ENCODE assay signal across 9 cellular contexts in genomic region chr19:45887311-45887710, GRCh38. TPM values are rescaled to one million over a fixed set of nuclear protein-coding genes. Genes with fewer than 3 reads are reported as not detected.
DNase-seq lines count a peak whose midpoint lies in the region; ATAC-seq and TF ChIP-seq lines count a peak whose summit lies in the region.
"Had no signal": no experiment of that assay in that cellular context is flagged by ENCODE, and none has a peak within 500 bp of the region (broad histone marks: within the 10 kb centered on the region; RNA-seq: fewer than 3 reads in every experiment).

No MANE protein-coding gene starts in this region.

- no peak overlapping the region for H2AK5ac ChIP-seq in mesendoderm (ENCODE audit: low read length)

- intact Hi-C loops in left ventricle myocardium inferior (cut with micrococcal nuclease) (no loop called here), Right ventricle myocardium inferior (cut with DNase I) (loop anchor here (2.0 to 5.0 kb wide), 2 partner anchors 25 to 70 kb away; partner anchors contain the start of genes RSPH6A and SYMPK), body of pancreas (cut with DNase I) (no loop called here), uterus (cut with DNase I; ENCODE audit: low total_unique reads) (no loop called here)

- H4K5ac ChIP-seq in mesendoderm (ENCODE audit: low read length), result no peak overlapping the region

- H3K79me1 ChIP-seq in mesendoderm (ENCODE audit: low read length), result peaks cover 2% of the 10 kb centered on the region

- H3K18ac ChIP-seq in mesendoderm (ENCODE audit: low read length), result no peak overlapping the region

- H3K27me3 ChIP-seq in left ventricle myocardium inferior (ENCODE audit: low read depth) (no peaks in the 10 kb centered on the region), body of pancreas (no peaks in the 10 kb centered on the region), mesendoderm (ENCODE audit: insufficient read depth, low read length, poor library complexity) (no peaks in the 10 kb centered on the region), uterus (no peaks in the 10 kb centered on the region)

- no peak overlapping the region for H2BK120ac ChIP-seq in mesendoderm (ENCODE audit: low read depth, low read length)

- H3K56ac ChIP-seq in mesendoderm (ENCODE audit: low read length), result peak overlapping the region; percentile 92

- TF ChIP-seq POLR2A in body of pancreas (IDR thresholded peaks at IDR 0.05), result no peak
- TF ChIP-seq POLR2A in uterus (IDR thresholded peaks at IDR 0.05), result no peak

- H4K8ac ChIP-seq in mesendoderm (ENCODE audit: low read depth, low read length), result peak overlapping the region; percentile 65

- DNase-seq in left ventricle myocardium inferior, result no peak
- no peak for DNase-seq in Right ventricle myocardium inferior (ENCODE audit: missing footprints)
- no peak for DNase-seq in body of pancreas
- DNase-seq in mesendoderm, result no peak
- peak; percentile 60 to 72 for DNase-seq in uterus
- no peak for DNase-seq in OCI-M2 (lab: John Stamatoyannopoulos, UW; ENCODE audit: unreplicated experiment)
- DNase-seq in DMS53 treated with DMSO at 0.1 percent for 48 hours (lab: John Stamatoyannopoulos, UW; ENCODE audit: unreplicated experiment), result no peak

- WGBS in body of pancreas, 2 donors, result 29 to 35% methylated on average over 5 of the region's 5 CpGs
- no CpG with 5 or more reads among the region's 5 CpGs for WGBS in mesendoderm (ENCODE audit: extremely low coverage, insufficient coverage, low lambda C conversion rate)

- peak overlapping the region; percentile 17 for H3K4ac ChIP-seq in mesendoderm (ENCODE audit: low read depth, low read length)

- H3K79me2 ChIP-seq in mesendoderm (ENCODE audit: control insufficient read depth, insufficient read depth, low read length), result peaks cover 5% of the 10 kb centered on the region

- peak overlapping the region; percentile 89 for H3K9ac ChIP-seq in mesendoderm (ENCODE audit: low read length)

- H3K4me2 ChIP-seq in mesendoderm (ENCODE audit: low read length), result no peak overlapping the region

- TF ChIP-seq CTCF in left ventricle myocardium inferior (IDR thresholded peaks at IDR 0.05; ENCODE audit: borderline replicate concordance) (no peak), body of pancreas (IDR thresholded peaks at IDR 0.05) (no peak), uterus (IDR thresholded peaks at IDR 0.05) (no peak)

- H3K4me3 ChIP-seq in left ventricle myocardium inferior (peak overlapping the region; percentile 91), body of pancreas (no peak overlapping the region), mesendoderm (ENCODE audit: low read length) (no peak overlapping the region), uterus (peak overlapping the region; percentile 49 to 74)

- H2BK5ac ChIP-seq in mesendoderm (ENCODE audit: low read length), result no peak overlapping the region

- H3K36me3 ChIP-seq in left ventricle myocardium inferior (peaks cover 17% of the 10 kb centered on the region), body of pancreas (replicated peaks in 1 of 2; ENCODE audit: insufficient read depth in 1 of 2, low read depth in 2 of 2) (no peaks in the 10 kb centered on the region), mesendoderm (ENCODE audit: control insufficient read depth, insufficient read depth, low read length) (no peaks in the 10 kb centered on the region), uterus (no peaks in the 10 kb centered on the region)

- no peak overlapping the region for H3K23ac ChIP-seq in mesendoderm (ENCODE audit: low read length)

- H3K4me1 ChIP-seq in left ventricle myocardium inferior (peaks cover 46% of the 10 kb centered on the region), body of pancreas (peaks cover 35% of the 10 kb centered on the region), mesendoderm (ENCODE audit: control insufficient read depth, low read depth, low read length) (peaks cover 2% of the 10 kb centered on the region), uterus (peaks cover 7 to 30% of the 10 kb centered on the region in 2 donors)

- H2BK15ac ChIP-seq in mesendoderm (replicated peaks; ENCODE audit: low read depth), result no peak overlapping the region

- peak overlapping the region; percentile 95 for H3K27ac ChIP-seq in left ventricle myocardium inferior (replicated peaks)
- peak overlapping the region; percentile 83 to 96 (median 90) for H3K27ac ChIP-seq in body of pancreas
- no peak overlapping the region for H3K27ac ChIP-seq in mesendoderm (ENCODE audit: low read depth, low read length)
- peak overlapping the region; percentile 96 for H3K27ac ChIP-seq in uterus

- H3K9me3 ChIP-seq in left ventricle myocardium inferior (replicated peaks) (no peaks in the 10 kb centered on the region), body of pancreas (no peaks in the 10 kb centered on the region), uterus (no peaks in the 10 kb centered on the region)

- ATAC-seq in Right ventricle myocardium inferior (no peak), body of pancreas (no peak), GM21447 (IDR thresholded peaks at IDR 0.05; ENCODE audit: unreplicated experiment) (no peak)

RNA-seq across cellular contexts. Expression of gene IRF2BP1, which starts 1.4 kb away (rescaled TPM):
- total RNA-seq in left ventricle myocardium inferior (18.5 TPM), Right ventricle myocardium inferior (19.9 TPM), body of pancreas (10 to 100 TPM; 24.1 to 25.1 TPM), uterus (10 to 100 TPM in 3 of 4 donors, 1 to 10 TPM in 1; 8.2 to 38.4 (median 23.3) TPM)
- polyA plus RNA-seq in mesendoderm (2013, experiment 1 of 2), result 9.0 TPM
- polyA plus RNA-seq in mesendoderm (2013, experiment 2 of 2), result 8.9 TPM

RNA-seq across cellular contexts. Expression of gene MYPOP, which starts 15.1 kb away (rescaled TPM):
- total RNA-seq in left ventricle myocardium inferior, result 16.2 TPM
- 16.0 TPM for total RNA-seq in Right ventricle myocardium inferior
- total RNA-seq in body of pancreas, result 10 to 100 TPM in 1 of 2 donors, 1 to 10 TPM in 1; 6.7 to 13.5 TPM
- polyA plus RNA-seq in mesendoderm (2013, experiment 1 of 2), result 8.9 TPM
- 8.8 TPM for polyA plus RNA-seq in mesendoderm (2013, experiment 2 of 2)
- total RNA-seq in uterus, result 10 to 100 TPM in 1 of 4 donors, 1 to 10 TPM in 2, under 1 TPM in 1; 0.62 to 13.2 (median 2.8) TPM

RNA-seq across cellular contexts. Expression of gene FOXA3, which starts 23.2 kb away (rescaled TPM):
- total RNA-seq in left ventricle myocardium inferior (not detected), Right ventricle myocardium inferior (not detected), body of pancreas (10 to 100 TPM in 1 of 2 donors, 1 to 10 TPM in 1; 3.0 to 16.3 TPM), uterus (not detected)
- 12.9 TPM for polyA plus RNA-seq in mesendoderm (2013, experiment 1 of 2)
- 13.3 TPM for polyA plus RNA-seq in mesendoderm (2013, experiment 2 of 2)

RNA-seq across cellular contexts. Expression of gene SYMPK, which starts 24.4 kb away (rescaled TPM):
- total RNA-seq in left ventricle myocardium inferior (35.9 TPM), Right ventricle myocardium inferior (29.9 TPM), body of pancreas (10 to 100 TPM; 23.3 to 32.3 TPM), uterus (10 to 100 TPM; 32.0 to 72.6 (median 46.4) TPM)
- polyA plus RNA-seq in mesendoderm (2013, experiment 1 of 2), result 45.8 TPM
- 43.7 TPM for polyA plus RNA-seq in mesendoderm (2013, experiment 2 of 2)

RNA-seq across cellular contexts. Expression of gene NANOS2, which starts 27.3 kb away (rescaled TPM):
- not detected for total RNA-seq in left ventricle myocardium inferior
- total RNA-seq in Right ventricle myocardium inferior, result not detected
- not detected for total RNA-seq in body of pancreas
- not detected for polyA plus RNA-seq in mesendoderm (2013, experiment 1 of 2)
- polyA plus RNA-seq in mesendoderm (2013, experiment 2 of 2), result not detected
- not detected for total RNA-seq in uterus
- total RNA-seq: M059J had no signal

Comparison
In these comparisons a context has a peak if more than half of its experiments do, and no peak if none do; other contexts are left out.
1. DNase-seq: peak in uterus (2 of 2); none in left ventricle myocardium inferior (single experiment), Right ventricle myocardium inferior (single experiment), body of pancreas (0 of 4), mesendoderm (single experiment), OCI-M2 (single experiment) and DMS53 treated with DMSO at 0.1 percent for 48 hours (single experiment).
2. H3K4me3 ChIP-seq: peak in left ventricle myocardium inferior (single experiment) and uterus (2 of 2); none in body of pancreas (0 of 2) and mesendoderm (single experiment).